In the genomic region with DNA sequence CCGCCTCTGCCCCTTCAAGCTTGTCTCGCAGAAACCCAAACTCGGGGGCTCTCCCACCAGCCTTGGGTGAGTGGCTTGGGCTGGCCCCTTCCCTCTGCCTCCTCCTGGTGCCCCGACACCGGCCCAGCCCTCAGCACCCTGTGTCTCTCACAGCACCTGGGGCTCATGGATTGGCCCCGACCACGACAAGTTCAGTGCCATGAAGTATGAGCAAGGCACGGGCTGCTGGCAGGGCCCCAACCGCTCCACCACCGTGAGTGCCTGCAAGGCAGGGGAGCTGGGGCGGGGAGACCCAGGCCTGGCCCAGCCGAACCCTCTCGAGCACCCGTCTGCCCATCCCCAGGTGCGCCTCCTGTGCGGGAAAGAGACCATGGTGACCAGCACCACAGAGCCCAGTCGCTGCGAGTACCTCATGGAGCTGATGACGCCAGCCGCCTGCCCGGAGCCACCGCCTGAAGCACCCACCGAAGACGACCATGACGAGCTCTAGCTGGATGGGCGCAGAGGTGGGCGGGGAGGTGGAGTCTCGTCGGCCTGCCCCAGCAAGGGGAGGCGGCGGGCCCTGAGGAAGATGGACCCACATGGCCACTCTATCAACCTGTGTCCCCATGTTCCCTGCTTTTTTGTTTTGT, we compare ENCODE assay signal across 23 cellular contexts. TPM values are rescaled to one million over a fixed set of nuclear protein-coding genes. Genes with fewer than 3 reads are reported as not detected.
"Had no signal": no experiment of that assay in that cellular context is flagged by ENCODE, and none has a peak within 500 bp of the region (broad histone marks: within the 10 kb centered on the region; RNA-seq: fewer than 3 reads in every experiment).

No MANE protein-coding gene starts in this region.

- H3K9me3 ChIP-seq: gastrocnemius medialis, heart left ventricle, ovary, psoas muscle, upper lobe of right lung had no signal

- FAIRE-seq: astrocyte, bronchial epithelial cell had no signal

- H3K4me1 Mint-ChIP-seq: activated naive CD4-positive, alpha-beta T cell treated with anti-CD3 and anti-CD28 coated beads, Interleukin-2, amount 10 ng/mL, durations not matched to agents 7 days and 5 days; immature natural killer cell had no signal

- H3K4me1 ChIP-seq: gastrocnemius medialis, psoas muscle, upper lobe of right lung had no signal

- H3K36me3 ChIP-seq: ovary had no signal

- H3K27me3 Mint-ChIP-seq: activated CD4-positive, alpha-beta T cell treated with anti-CD3 and anti-CD28 coated beads, Interleukin-2, amount 10 ng/mL, durations not matched to agents 24 days and 14 days; activated CD8-positive, alpha-beta T cell treated with anti-CD3 and anti-CD28 coated beads for 36 hours; stimulated activated naive CD8-positive, alpha-beta T cell treated with anti-CD3 and anti-CD28 coated beads, Interleukin-15, Interleukin-2, amounts not matched to agents 100 ng/mL and 50 ng/mL, for 24 hours had no signal

- H3K9me3 Mint-ChIP-seq: activated CD4-positive, alpha-beta T cell treated with anti-CD3 and anti-CD28 coated beads, Interleukin-2, amount 10 ng/mL, durations not matched to agents 24 days and 14 days; activated CD8-positive, alpha-beta T cell treated with anti-CD3 and anti-CD28 coated beads for 36 hours; activated naive CD4-positive, alpha-beta T cell treated with anti-CD3 and anti-CD28 coated beads, Interleukin-2, amount 10 ng/mL, durations not matched to agents 7 days and 5 days; immature natural killer cell; memory B cell; stimulated activated naive CD8-positive, alpha-beta T cell treated with anti-CD3 and anti-CD28 coated beads, Interleukin-15, Interleukin-2, amounts not matched to agents 100 ng/mL and 50 ng/mL, for 24 hours; T-helper 1 cell treated with Interleukin-12 subunit alpha and Interleukin-12 subunit beta and Interleukin-4 antibody, amounts not matched to agents 30 μg/mL and 1 μg/mL, for 36 hours had no signal

- ATAC-seq: activated CD8-positive, alpha-beta T cell treated with anti-CD3 and anti-CD28 coated beads for 36 hours; esophagus mucosa; gastrocnemius medialis; heart left ventricle; psoas muscle; right cardiac atrium; upper lobe of right lung had no signal

- H3K27me3 ChIP-seq: ovary, upper lobe of right lung had no signal

- H3K27ac Mint-ChIP-seq: activated CD4-positive, alpha-beta T cell treated with anti-CD3 and anti-CD28 coated beads, Interleukin-2, amount 10 ng/mL, durations not matched to agents 24 days and 14 days; activated CD8-positive, alpha-beta T cell treated with anti-CD3 and anti-CD28 coated beads for 36 hours; activated naive CD4-positive, alpha-beta T cell treated with anti-CD3 and anti-CD28 coated beads, Interleukin-2, amount 10 ng/mL, durations not matched to agents 7 days and 5 days; immature natural killer cell; memory B cell; stimulated activated naive CD8-positive, alpha-beta T cell treated with anti-CD3 and anti-CD28 coated beads, Interleukin-15, Interleukin-2, amounts not matched to agents 100 ng/mL and 50 ng/mL, for 24 hours; T-helper 1 cell treated with Interleukin-12 subunit alpha and Interleukin-12 subunit beta and Interleukin-4 antibody, amounts not matched to agents 30 μg/mL and 1 μg/mL, for 36 hours had no signal

- H3K27ac ChIP-seq: gastrocnemius medialis, heart left ventricle, ovary, psoas muscle, skin epidermis, upper lobe of right lung had no signal

- DNase-seq: activated CD4-positive, alpha-beta T cell treated with anti-CD3 and anti-CD28 coated beads, Interleukin-2, amount 10 ng/mL, durations not matched to agents 24 days and 14 days; activated CD8-positive, alpha-beta T cell treated with anti-CD3 and anti-CD28 coated beads for 36 hours; activated naive CD4-positive, alpha-beta T cell treated with anti-CD3 and anti-CD28 coated beads, Interleukin-2, amount 10 ng/mL, durations not matched to agents 7 days and 5 days; activated T-cell treated with anti-CD3 and anti-CD28 coated beads, Interleukin-2, amount 50 U/mL, for 1 hour; cerebellar nuclear complex; cortex of kidney; effector CD4-positive, alpha-beta T cell; gastrocnemius medialis; heart left ventricle; immature natural killer cell; psoas muscle; upper lobe of right lung had no signal

- H3K4me3 ChIP-seq: gastrocnemius medialis, heart left ventricle, ovary, psoas muscle, skin epidermis, upper lobe of right lung had no signal

- H3K4me3 Mint-ChIP-seq: activated CD4-positive, alpha-beta T cell treated with anti-CD3 and anti-CD28 coated beads, Interleukin-2, amount 10 ng/mL, durations not matched to agents 24 days and 14 days; activated CD8-positive, alpha-beta T cell treated with anti-CD3 and anti-CD28 coated beads for 36 hours; activated naive CD4-positive, alpha-beta T cell treated with anti-CD3 and anti-CD28 coated beads, Interleukin-2, amount 10 ng/mL, durations not matched to agents 7 days and 5 days; immature natural killer cell; memory B cell; stimulated activated naive CD8-positive, alpha-beta T cell treated with anti-CD3 and anti-CD28 coated beads, Interleukin-15, Interleukin-2, amounts not matched to agents 100 ng/mL and 50 ng/mL, for 24 hours; T-helper 1 cell treated with Interleukin-12 subunit alpha and Interleukin-12 subunit beta and Interleukin-4 antibody, amounts not matched to agents 30 μg/mL and 1 μg/mL, for 36 hours had no signal

RNA-seq across cellular contexts. Expression of a gene that starts 14.1 kb away (rescaled TPM):
- total RNA-seq: bronchial epithelial cell, esophagus mucosa, gastrocnemius medialis, mononuclear cell had no signal
- polyA plus RNA-seq: immature natural killer cell had no signal

RNA-seq across cellular contexts. Expression of a gene that starts 29.9 kb away (rescaled TPM):
- total RNA-seq: activated CD4-positive, alpha-beta T cell treated with anti-CD3 and anti-CD28 coated beads, Interleukin-2, amount 10 ng/mL, durations not matched to agents 24 days and 14 days; activated CD8-positive, alpha-beta T cell treated with anti-CD3 and anti-CD28 coated beads for 36 hours; mononuclear cell had no signal
- polyA plus RNA-seq: immature natural killer cell had no signal

RNA-seq across cellular contexts. Expression of a gene that starts 31.8 kb away (rescaled TPM):
- total RNA-seq: activated CD4-positive, alpha-beta T cell treated with anti-CD3 and anti-CD28 coated beads, Interleukin-2, amount 10 ng/mL, durations not matched to agents 24 days and 14 days; activated CD8-positive, alpha-beta T cell treated with anti-CD3 and anti-CD28 coated beads for 36 hours; astrocyte; bronchial epithelial cell; esophagus mucosa; gastrocnemius medialis; liver; mononuclear cell; ovary; psoas muscle; right cardiac atrium; upper lobe of right lung had no signal
- polyA plus RNA-seq: immature natural killer cell, liver, ovary had no signal
